ENCODE assay signal across 12 cellular contexts in the genomic region with DNA sequence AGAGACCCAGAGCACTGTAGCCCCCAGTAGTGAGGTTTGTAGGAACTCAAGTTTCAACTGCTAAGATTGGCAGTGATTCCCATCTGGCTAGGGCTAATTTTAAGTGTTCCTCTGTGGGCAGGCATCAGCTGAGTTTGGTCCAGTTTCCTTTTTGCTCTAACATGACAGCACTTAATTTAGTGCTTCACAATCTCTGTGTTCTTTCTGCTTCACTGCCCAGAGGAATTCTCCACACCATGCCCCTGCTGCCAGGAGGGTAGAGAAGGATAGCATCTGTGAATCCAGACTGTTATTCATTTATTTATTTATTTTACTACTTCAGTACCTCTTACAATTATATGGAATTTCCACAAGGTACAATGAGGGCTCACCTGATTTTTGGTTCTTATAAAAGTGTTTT.
"Had no signal": no experiment of that assay in that cellular context is flagged by ENCODE, and none has a peak within 500 bp of the region (broad histone marks: within the 10 kb centered on the region; RNA-seq: fewer than 3 reads in every experiment).

No MANE protein-coding gene starts in this region.

- H3K4me3 ChIP-seq: upper lobe of left lung had no signal

- H3K36me3 ChIP-seq: upper lobe of left lung had no signal

- H3K27ac ChIP-seq: upper lobe of left lung had no signal

- H3K4me1 ChIP-seq: upper lobe of left lung had no signal

- H3K27me3 ChIP-seq: upper lobe of left lung had no signal

- DNase-seq: activated CD4-positive, alpha-beta T cell treated with anti-CD3 and anti-CD28 coated beads for 4 hours; activated CD8-positive, alpha-beta memory T cell treated with anti-CD3 and anti-CD28 coated beads, Interleukin-2, amount 50 U/mL, for 48 hours; activated CD8-positive, alpha-beta T cell treated with anti-CD3 and anti-CD28 coated beads, Interleukin-2, amount 10 ng/mL, durations not matched to agents 7 days and 5 days; activated naive CD4-positive, alpha-beta T cell; hypothalamus; immature natural killer cell; mammary epithelial cell; stimulated activated CD4-positive, alpha-beta T cell treated with anti-CD3 and anti-CD28 coated beads, Interleukin-4, amount 100 ng/mL, for 1 hour; stimulated activated CD8-positive, alpha-beta memory T cell treated with anti-CD3 and anti-CD28 coated beads, Interleukin-4, amount 100 ng/mL, for 48 hours; upper lobe of left lung had no signal

- ATAC-seq: activated CD8-positive, alpha-beta T cell treated with anti-CD3 and anti-CD28 coated beads, Interleukin-2, amount 10 ng/mL, durations not matched to agents 7 days and 5 days; esophagus mucosa; left lobe of liver had no signal
